In the genomic region with DNA sequence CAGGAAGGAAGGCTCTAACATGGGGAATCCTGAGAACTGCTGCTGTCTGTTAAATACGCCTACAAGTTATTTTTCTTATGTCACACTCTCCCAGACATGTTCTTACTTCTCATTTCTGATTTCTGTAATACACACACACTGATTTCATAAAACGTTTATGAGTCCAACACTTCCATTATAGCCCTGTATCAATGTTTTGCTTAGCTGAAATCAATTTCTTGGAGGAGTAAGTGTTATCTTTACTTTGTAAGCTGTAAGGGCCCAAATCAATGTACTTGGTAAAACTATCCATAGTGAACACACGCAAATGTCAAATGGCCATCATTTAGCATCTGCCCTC, we compare ENCODE assay signal across 1 cellular context.
A peak's percentile ranks its signal among the peaks of the same experiment; 100 is the strongest.
TF ChIP-seq lines count a peak whose summit lies in the region.

No MANE protein-coding gene starts in this region.

TF ChIP-seq in K562, 482 proteins besides CTCF, POLR2A, EP300 and RAD21 (continued from another document and continues in another):
- TF ChIP-seq RBM22 (IDR thresholded peaks at IDR 0.05; ENCODE audit: low read depth, low read length, poor library complexity, severe bottlenecking), result no peak
- TF ChIP-seq DIDO1 (tag; IDR thresholded peaks at IDR 0.05; ENCODE audit: low read depth), result no peak
- no peak for TF ChIP-seq ESRRB (CRISPR knock-in tag; IDR thresholded peaks at IDR 0.05; ENCODE audit: borderline replicate concordance)
- TF ChIP-seq MCM2 (IDR thresholded peaks at IDR 0.05; ENCODE audit: low read depth), result no peak
- TF ChIP-seq ZNF431 (CRISPR knock-in tag; IDR thresholded peaks at IDR 0.05), result no peak
- no peak for TF ChIP-seq PHF21A (IDR thresholded peaks at IDR 0.05; ENCODE audit: borderline replicate concordance, low read depth)
- no peak for TF ChIP-seq FOXP1 (CRISPR knock-in tag; IDR thresholded peaks at IDR 0.05)
- TF ChIP-seq, protein P1, sequence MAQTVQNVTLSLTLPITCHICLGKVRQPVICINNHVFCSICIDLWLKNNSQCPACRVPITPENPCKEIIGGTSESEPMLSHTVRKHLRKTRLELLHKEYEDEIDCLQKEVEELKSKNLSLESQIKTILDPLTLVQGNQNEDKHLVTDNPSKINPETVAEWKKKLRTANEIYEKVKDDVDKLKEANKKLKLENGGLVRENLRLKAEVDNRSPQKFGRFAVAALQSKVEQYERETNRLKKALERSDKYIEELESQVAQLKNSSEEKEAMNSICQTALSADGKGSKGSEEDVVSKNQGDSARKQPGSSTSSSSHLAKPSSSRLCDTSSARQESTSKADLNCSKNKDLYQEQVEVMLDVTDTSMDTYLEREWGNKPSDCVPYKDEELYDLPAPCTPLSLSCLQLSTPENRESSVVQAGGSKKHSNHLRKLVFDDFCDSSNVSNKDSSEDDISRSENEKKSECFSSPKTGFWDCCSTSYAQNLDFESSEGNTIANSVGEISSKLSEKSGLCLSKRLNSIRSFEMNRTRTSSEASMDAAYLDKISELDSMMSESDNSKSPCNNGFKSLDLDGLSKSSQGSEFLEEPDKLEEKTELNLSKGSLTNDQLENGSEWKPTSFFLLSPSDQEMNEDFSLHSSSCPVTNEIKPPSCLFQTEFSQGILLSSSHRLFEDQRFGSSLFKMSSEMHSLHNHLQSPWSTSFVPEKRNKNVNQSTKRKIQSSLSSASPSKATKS (CRISPR knock-in tag; IDR thresholded peaks at IDR 0.05), result no peak
- TF ChIP-seq, protein P2, sequence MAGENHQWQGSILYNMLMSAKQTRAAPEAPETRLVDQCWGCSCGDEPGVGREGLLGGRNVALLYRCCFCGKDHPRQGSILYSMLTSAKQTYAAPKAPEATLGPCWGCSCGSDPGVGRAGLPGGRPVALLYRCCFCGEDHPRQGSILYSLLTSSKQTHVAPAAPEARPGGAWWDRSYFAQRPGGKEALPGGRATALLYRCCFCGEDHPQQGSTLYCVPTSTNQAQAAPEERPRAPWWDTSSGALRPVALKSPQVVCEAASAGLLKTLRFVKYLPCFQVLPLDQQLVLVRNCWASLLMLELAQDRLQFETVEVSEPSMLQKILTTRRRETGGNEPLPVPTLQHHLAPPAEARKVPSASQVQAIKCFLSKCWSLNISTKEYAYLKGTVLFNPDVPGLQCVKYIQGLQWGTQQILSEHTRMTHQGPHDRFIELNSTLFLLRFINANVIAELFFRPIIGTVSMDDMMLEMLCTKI (IDR thresholded peaks at IDR 0.05; ENCODE audit: partially characterized antibody), result no peak
- no peak for TF ChIP-seq ZNF175 (CRISPR knock-in tag; IDR thresholded peaks at IDR 0.05; ENCODE audit: low read depth)
- no peak for TF ChIP-seq NONO (IDR thresholded peaks at IDR 0.05; ENCODE audit: low read depth in 2 of 2, low read length in 1 of 2)
- TF ChIP-seq, protein P3, sequence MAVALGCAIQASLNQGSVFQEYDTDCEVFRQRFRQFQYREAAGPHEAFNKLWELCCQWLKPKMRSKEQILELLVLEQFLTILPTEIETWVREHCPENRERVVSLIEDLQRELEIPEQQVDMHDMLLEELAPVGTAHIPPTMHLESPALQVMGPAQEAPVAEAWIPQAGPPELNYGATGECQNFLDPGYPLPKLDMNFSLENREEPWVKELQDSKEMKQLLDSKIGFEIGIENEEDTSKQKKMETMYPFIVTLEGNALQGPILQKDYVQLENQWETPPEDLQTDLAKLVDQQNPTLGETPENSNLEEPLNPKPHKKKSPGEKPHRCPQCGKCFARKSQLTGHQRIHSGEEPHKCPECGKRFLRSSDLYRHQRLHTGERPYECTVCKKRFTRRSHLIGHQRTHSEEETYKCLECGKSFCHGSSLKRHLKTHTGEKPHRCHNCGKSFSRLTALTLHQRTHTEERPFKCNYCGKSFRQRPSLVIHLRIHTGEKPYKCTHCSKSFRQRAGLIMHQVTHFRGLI (CRISPR knock-in tag; IDR thresholded peaks at IDR 0.05), result no peak
- no peak for TF ChIP-seq ARNT (IDR thresholded peaks at IDR 0.05)
- no peak for TF ChIP-seq ESRRA (IDR thresholded peaks at IDR 0.05; ENCODE audit: borderline replicate concordance, low read depth)
- TF ChIP-seq, protein P4, sequence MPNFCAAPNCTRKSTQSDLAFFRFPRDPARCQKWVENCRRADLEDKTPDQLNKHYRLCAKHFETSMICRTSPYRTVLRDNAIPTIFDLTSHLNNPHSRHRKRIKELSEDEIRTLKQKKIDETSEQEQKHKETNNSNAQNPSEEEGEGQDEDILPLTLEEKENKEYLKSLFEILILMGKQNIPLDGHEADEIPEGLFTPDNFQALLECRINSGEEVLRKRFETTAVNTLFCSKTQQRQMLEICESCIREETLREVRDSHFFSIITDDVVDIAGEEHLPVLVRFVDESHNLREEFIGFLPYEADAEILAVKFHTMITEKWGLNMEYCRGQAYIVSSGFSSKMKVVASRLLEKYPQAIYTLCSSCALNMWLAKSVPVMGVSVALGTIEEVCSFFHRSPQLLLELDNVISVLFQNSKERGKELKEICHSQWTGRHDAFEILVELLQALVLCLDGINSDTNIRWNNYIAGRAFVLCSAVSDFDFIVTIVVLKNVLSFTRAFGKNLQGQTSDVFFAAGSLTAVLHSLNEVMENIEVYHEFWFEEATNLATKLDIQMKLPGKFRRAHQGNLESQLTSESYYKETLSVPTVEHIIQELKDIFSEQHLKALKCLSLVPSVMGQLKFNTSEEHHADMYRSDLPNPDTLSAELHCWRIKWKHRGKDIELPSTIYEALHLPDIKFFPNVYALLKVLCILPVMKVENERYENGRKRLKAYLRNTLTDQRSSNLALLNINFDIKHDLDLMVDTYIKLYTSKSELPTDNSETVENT (CRISPR knock-in tag; IDR thresholded peaks at IDR 0.05), result no peak
- no peak for TF ChIP-seq GATA2 (CRISPR knock-in tag; IDR thresholded peaks at IDR 0.05)
- no peak for TF ChIP-seq DPF2 (IDR thresholded peaks at IDR 0.05)
- TF ChIP-seq, protein P5, sequence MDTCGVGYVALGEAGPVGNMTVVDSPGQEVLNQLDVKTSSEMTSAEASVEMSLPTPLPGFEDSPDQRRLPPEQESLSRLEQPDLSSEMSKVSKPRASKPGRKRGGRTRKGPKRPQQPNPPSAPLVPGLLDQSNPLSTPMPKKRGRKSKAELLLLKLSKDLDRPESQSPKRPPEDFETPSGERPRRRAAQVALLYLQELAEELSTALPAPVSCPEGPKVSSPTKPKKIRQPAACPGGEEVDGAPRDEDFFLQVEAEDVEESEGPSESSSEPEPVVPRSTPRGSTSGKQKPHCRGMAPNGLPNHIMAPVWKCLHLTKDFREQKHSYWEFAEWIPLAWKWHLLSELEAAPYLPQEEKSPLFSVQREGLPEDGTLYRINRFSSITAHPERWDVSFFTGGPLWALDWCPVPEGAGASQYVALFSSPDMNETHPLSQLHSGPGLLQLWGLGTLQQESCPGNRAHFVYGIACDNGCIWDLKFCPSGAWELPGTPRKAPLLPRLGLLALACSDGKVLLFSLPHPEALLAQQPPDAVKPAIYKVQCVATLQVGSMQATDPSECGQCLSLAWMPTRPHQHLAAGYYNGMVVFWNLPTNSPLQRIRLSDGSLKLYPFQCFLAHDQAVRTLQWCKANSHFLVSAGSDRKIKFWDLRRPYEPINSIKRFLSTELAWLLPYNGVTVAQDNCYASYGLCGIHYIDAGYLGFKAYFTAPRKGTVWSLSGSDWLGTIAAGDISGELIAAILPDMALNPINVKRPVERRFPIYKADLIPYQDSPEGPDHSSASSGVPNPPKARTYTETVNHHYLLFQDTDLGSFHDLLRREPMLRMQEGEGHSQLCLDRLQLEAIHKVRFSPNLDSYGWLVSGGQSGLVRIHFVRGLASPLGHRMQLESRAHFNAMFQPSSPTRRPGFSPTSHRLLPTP (IDR thresholded peaks at IDR 0.05; ENCODE audit: borderline replicate concordance, extremely low read depth, insufficient read length), result no peak
- TF ChIP-seq THRAP3 (IDR thresholded peaks at IDR 0.05; ENCODE audit: borderline replicate concordance), result peak; percentile 10; the same call in 1 of the 2 replicates
- TF ChIP-seq, protein P6, sequence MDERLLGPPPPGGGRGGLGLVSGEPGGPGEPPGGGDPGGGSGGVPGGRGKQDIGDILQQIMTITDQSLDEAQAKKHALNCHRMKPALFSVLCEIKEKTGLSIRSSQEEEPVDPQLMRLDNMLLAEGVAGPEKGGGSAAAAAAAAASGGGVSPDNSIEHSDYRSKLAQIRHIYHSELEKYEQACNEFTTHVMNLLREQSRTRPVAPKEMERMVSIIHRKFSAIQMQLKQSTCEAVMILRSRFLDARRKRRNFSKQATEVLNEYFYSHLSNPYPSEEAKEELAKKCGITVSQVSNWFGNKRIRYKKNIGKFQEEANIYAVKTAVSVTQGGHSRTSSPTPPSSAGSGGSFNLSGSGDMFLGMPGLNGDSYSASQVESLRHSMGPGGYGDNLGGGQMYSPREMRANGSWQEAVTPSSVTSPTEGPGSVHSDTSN (CRISPR knock-in tag; IDR thresholded peaks at IDR 0.05; ENCODE audit: low read depth), result no peak
- TF ChIP-seq, protein P6 (tag; conservative IDR thresholded peaks at IDR 0.05; ENCODE audit: low read depth), result peak; percentile 69
- TF ChIP-seq MAFG (tag; conservative IDR thresholded peaks at IDR 0.05), result no peak
- TF ChIP-seq, protein P7, sequence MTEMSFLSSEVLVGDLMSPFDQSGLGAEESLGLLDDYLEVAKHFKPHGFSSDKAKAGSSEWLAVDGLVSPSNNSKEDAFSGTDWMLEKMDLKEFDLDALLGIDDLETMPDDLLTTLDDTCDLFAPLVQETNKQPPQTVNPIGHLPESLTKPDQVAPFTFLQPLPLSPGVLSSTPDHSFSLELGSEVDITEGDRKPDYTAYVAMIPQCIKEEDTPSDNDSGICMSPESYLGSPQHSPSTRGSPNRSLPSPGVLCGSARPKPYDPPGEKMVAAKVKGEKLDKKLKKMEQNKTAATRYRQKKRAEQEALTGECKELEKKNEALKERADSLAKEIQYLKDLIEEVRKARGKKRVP (CRISPR knock-in tag; IDR thresholded peaks at IDR 0.05), result no peak
- TF ChIP-seq ZNF274 (IDR thresholded peaks at IDR 0.05; ENCODE audit: borderline replicate concordance, low read depth, low read length), result no peak
- peak; percentile 65; the same call in 1 of the 2 replicates for TF ChIP-seq BRD4 (IDR thresholded peaks at IDR 0.05)
- no peak for TF ChIP-seq ZNF717 (CRISPR knock-in tag; IDR thresholded peaks at IDR 0.05)
- TF ChIP-seq BHLHE40 (IDR thresholded peaks at IDR 0.05; ENCODE audit: low read length), result no peak
- no peak for TF ChIP-seq NEUROD1 (IDR thresholded peaks at IDR 0.05; ENCODE audit: borderline replicate concordance, low read depth, low read length, partially characterized antibody)
- no peak for TF ChIP-seq L3MBTL2 (IDR thresholded peaks at IDR 0.05)
- TF ChIP-seq SAFB (IDR thresholded peaks at IDR 0.05; ENCODE audit: borderline replicate concordance, low read depth, low read length), result no peak
- TF ChIP-seq, protein P8, sequence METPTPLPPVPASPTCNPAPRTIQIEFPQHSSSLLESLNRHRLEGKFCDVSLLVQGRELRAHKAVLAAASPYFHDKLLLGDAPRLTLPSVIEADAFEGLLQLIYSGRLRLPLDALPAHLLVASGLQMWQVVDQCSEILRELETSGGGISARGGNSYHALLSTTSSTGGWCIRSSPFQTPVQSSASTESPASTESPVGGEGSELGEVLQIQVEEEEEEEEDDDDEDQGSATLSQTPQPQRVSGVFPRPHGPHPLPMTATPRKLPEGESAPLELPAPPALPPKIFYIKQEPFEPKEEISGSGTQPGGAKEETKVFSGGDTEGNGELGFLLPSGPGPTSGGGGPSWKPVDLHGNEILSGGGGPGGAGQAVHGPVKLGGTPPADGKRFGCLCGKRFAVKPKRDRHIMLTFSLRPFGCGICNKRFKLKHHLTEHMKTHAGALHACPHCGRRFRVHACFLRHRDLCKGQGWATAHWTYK (CRISPR knock-in tag; IDR thresholded peaks at IDR 0.05), result no peak
